ENCODE assay signal across 10 cellular contexts in the genomic region with DNA sequence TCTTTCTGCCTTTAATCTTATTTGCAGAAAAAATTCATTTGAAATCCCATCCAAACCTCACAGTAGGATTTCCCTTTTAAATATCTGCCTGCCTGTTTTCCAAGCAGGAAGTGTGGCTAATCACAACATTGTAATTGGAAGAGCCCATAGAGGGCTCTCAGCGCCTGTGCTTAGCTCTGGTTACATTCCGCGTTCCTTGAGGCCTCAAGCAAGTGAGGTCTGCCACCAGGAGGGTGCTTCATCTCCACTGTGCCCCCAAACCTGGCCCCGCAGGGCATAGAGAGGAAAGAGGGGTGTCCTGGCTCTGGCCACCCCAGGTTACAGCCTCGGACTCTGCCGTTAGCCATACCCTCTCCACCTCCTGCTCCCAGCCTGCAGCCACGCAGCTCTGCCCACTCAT.
DNase-seq lines count a peak whose midpoint lies in the region; ATAC-seq, FAIRE-seq and TF ChIP-seq lines count a peak whose summit lies in the region.
"Had no signal": no experiment of that assay in that cellular context is flagged by ENCODE, and none has a peak within 500 bp of the region (broad histone marks: within the 10 kb centered on the region; RNA-seq: fewer than 3 reads in every experiment).

No MANE protein-coding gene starts in this region.

- TF ChIP-seq CTCF in SK-N-SH (IDR thresholded peaks at IDR 0.05) (no peak), bronchial epithelial cell (IDR thresholded peaks at IDR 0.05; ENCODE audit: insufficient read depth, low read length, severe bottlenecking) (no peak), thyroid gland (IDR thresholded peaks at IDR 0.05) (peak in 3 of 6 experiments; percentile 38 to 42 (median 41))

- DNase-seq in SK-N-SH (no peak), bronchial epithelial cell (ENCODE audit: low read depth) (peak; percentile 16), islet precursor cell (peak; percentile 75), thyroid gland (peak; percentile 51 to 63)
- DNase-seq in activated T-cell treated with anti-CD3 and anti-CD28 coated beads, Interleukin-2, amount 50 U/mL, for 1 hour: no peak
- no peak for DNase-seq in activated CD4-positive, alpha-beta T cell treated with anti-CD3 and anti-CD28 coated beads, Interleukin-2, amount 50 U/mL, for 48 hours
- DNase-seq: activated B cell treated with CpG ODN at 0.5 μM for 24 hours; CD4-positive, alpha-beta T cell had no signal

- ATAC-seq in SK-N-SH treated with all-trans-retinoic acid at 6 μM for 48 hours: no peak
- no peak for ATAC-seq in GM19324 (IDR thresholded peaks at IDR 0.05; ENCODE audit: low FRiP score, unreplicated experiment)

- intact Hi-C loops in thyroid gland (cut with DNase I): no loop called here

- no peaks in the 10 kb centered on the region for H3K79me2 ChIP-seq in SK-N-SH (ENCODE audit: insufficient read depth)

- H3K9me3 ChIP-seq in SK-N-SH (no peaks in the 10 kb centered on the region), thyroid gland (no peaks in the 10 kb centered on the region)

- POLR2A ChIA-PET in SK-N-SH (lab: Yijun Ruan, JAX): no interaction called here

- H3F3A ChIP-seq in SK-N-SH (replicated peaks; ENCODE audit: insufficient read depth): no peaks in the 10 kb centered on the region

- FAIRE-seq in bronchial epithelial cell (lab: Jason Lieb, UNC): no peak

- H3K27me3 ChIP-seq in SK-N-SH (ENCODE audit: insufficient read depth) (no peaks in the 10 kb centered on the region; the same call in 1 of the 2 replicates), bronchial epithelial cell (ENCODE audit: control insufficient read depth, insufficient read depth, low read length) (peaks cover 2% of the 10 kb centered on the region), thyroid gland (no peaks in the 10 kb centered on the region)

- WGBS in SK-N-SH (ENCODE audit: low lambda C conversion rate): 82% methylated on average over 7 of the region's 7 CpGs
- 23 to 26% methylated on average over 4 to 6 of the region's 7 CpGs for WGBS in thyroid gland, 2 donors

- H3K9me2 ChIP-seq in SK-N-SH: no peaks in the 10 kb centered on the region

- TF ChIP-seq RAD21 in SK-N-SH (IDR thresholded peaks at IDR 0.05; ENCODE audit: low read length): peak; percentile 30; the same call in 1 of the 2 replicates

- no peak overlapping the region for H3K4me3 ChIP-seq in SK-N-SH (ENCODE audit: low read depth in 2 of 2, low read length in 1 of 2)
- H3K4me3 ChIP-seq in bronchial epithelial cell (ENCODE audit: low read depth, low read length): no peak overlapping the region
- H3K4me3 ChIP-seq in thyroid gland (replicated peaks in 1 of 3): no peak overlapping the region

- no peak for TF ChIP-seq POLR2A in thyroid gland (IDR thresholded peaks at IDR 0.05)

- H3K4me2 ChIP-seq in SK-N-SH: no peak overlapping the region

- TF ChIP-seq EP300 in SK-N-SH (IDR thresholded peaks at IDR 0.05; ENCODE audit: borderline replicate concordance in 1 of 2, low read depth in 1 of 2, low read length in 1 of 2): no peak

- H3K27ac ChIP-seq in SK-N-SH (ENCODE audit: low read depth in 2 of 2, low read length in 1 of 2): no peak overlapping the region
- no peak overlapping the region for H3K27ac ChIP-seq in thyroid gland

- H3K9ac ChIP-seq in SK-N-SH: no peak overlapping the region

- H3K4me1 ChIP-seq in SK-N-SH (ENCODE audit: control insufficient read depth in 1 of 2, insufficient read depth in 2 of 2, low read depth in 1 of 2, low read length in 1 of 2): peaks cover 0 to 2% of the 10 kb centered on the region in 2 experiments; a peak in 1 of 4 replicates
- peaks cover 8 to 19% of the 10 kb centered on the region in 2 donors for H3K4me1 ChIP-seq in thyroid gland

- H3K36me3 ChIP-seq in SK-N-SH (replicated peaks in 1 of 2; ENCODE audit: control insufficient read depth in 1 of 2, insufficient read depth in 2 of 2, low read length in 1 of 2): no peaks in the 10 kb centered on the region
- H3K36me3 ChIP-seq in bronchial epithelial cell (ENCODE audit: control insufficient read depth, insufficient read depth, low read length): no peaks in the 10 kb centered on the region
- H3K36me3 ChIP-seq in thyroid gland: no peaks in the 10 kb centered on the region

- no peaks in the 10 kb centered on the region for H4K20me1 ChIP-seq in SK-N-SH (ENCODE audit: insufficient read depth)

- CTCF ChIA-PET in SK-N-SH (lab: Yijun Ruan, JAX): interaction anchor here (0.8 kb wide), 2 partner anchors 9 to 10 kb away, joined by 3 read pairs; no protein-coding TSS in a partner anchor

- H2AFZ ChIP-seq in SK-N-SH (ENCODE audit: low read depth): no peak overlapping the region

TF ChIP-seq in SK-N-SH, 30 proteins besides CTCF, POLR2A, EP300 and RAD21 (continues in another document):
- TF ChIP-seq, protein P1, sequence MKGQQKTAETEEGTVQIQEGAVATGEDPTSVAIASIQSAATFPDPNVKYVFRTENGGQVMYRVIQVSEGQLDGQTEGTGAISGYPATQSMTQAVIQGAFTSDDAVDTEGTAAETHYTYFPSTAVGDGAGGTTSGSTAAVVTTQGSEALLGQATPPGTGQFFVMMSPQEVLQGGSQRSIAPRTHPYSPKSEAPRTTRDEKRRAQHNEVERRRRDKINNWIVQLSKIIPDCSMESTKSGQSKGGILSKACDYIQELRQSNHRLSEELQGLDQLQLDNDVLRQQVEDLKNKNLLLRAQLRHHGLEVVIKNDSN (IDR thresholded peaks at IDR 0.05; ENCODE audit: borderline replicate concordance, low read depth): no peak
- no peak for TF ChIP-seq GATA2 (CRISPR knock-in tag; IDR thresholded peaks at IDR 0.05)
- TF ChIP-seq TCF12 (IDR thresholded peaks at IDR 0.05): no peak
- TF ChIP-seq, protein P2, sequence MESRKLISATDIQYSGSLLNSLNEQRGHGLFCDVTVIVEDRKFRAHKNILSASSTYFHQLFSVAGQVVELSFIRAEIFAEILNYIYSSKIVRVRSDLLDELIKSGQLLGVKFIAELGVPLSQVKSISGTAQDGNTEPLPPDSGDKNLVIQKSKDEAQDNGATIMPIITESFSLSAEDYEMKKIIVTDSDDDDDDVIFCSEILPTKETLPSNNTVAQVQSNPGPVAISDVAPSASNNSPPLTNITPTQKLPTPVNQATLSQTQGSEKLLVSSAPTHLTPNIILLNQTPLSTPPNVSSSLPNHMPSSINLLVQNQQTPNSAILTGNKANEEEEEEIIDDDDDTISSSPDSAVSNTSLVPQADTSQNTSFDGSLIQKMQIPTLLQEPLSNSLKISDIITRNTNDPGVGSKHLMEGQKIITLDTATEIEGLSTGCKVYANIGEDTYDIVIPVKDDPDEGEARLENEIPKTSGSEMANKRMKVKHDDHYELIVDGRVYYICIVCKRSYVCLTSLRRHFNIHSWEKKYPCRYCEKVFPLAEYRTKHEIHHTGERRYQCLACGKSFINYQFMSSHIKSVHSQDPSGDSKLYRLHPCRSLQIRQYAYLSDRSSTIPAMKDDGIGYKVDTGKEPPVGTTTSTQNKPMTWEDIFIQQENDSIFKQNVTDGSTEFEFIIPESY (IDR thresholded peaks at IDR 0.05; ENCODE audit: borderline replicate concordance, low read depth): no peak
- TF ChIP-seq MXI1 (IDR thresholded peaks at IDR 0.05; ENCODE audit: low read depth, low read length): no peak
- TF ChIP-seq POLR2AphosphoS5 (IDR thresholded peaks at IDR 0.05; ENCODE audit: low read depth, low read length): no peak

TF ChIP-seq in SK-N-SH treated with all-trans-retinoic acid at 6 μM for 48 hours, 23 proteins besides CTCF, POLR2A, EP300 and RAD21 (continues in another document):
- TF ChIP-seq ZNF8 (CRISPR knock-in tag; IDR thresholded peaks at IDR 0.05): no peak
- TF ChIP-seq, protein P3, sequence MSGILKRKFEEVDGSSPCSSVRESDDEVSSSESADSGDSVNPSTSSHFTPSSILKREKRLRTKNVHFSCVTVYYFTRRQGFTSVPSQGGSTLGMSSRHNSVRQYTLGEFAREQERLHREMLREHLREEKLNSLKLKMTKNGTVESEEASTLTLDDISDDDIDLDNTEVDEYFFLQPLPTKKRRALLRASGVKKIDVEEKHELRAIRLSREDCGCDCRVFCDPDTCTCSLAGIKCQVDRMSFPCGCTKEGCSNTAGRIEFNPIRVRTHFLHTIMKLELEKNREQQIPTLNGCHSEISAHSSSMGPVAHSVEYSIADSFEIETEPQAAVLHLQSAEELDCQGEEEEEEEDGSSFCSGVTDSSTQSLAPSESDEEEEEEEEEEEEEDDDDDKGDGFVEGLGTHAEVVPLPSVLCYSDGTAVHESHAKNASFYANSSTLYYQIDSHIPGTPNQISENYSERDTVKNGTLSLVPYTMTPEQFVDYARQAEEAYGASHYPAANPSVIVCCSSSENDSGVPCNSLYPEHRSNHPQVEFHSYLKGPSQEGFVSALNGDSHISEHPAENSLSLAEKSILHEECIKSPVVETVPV (CRISPR knock-in tag; IDR thresholded peaks at IDR 0.05): no peak
- no peak for TF ChIP-seq SNAI2 (CRISPR knock-in tag; IDR thresholded peaks at IDR 0.05)
- TF ChIP-seq, protein P4, sequence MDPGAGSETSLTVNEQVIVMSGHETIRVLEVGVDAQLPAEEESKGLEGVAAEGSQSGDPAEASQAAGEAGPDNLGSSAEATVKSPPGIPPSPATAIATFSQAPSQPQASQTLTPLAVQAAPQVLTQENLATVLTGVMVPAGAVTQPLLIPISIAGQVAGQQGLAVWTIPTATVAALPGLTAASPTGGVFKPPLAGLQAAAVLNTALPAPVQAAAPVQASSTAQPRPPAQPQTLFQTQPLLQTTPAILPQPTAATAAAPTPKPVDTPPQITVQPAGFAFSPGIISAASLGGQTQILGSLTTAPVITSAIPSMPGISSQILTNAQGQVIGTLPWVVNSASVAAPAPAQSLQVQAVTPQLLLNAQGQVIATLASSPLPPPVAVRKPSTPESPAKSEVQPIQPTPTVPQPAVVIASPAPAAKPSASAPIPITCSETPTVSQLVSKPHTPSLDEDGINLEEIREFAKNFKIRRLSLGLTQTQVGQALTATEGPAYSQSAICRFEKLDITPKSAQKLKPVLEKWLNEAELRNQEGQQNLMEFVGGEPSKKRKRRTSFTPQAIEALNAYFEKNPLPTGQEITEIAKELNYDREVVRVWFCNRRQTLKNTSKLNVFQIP (CRISPR knock-in tag; IDR thresholded peaks at IDR 0.05; ENCODE audit: borderline replicate concordance, low read depth): no peak
- TF ChIP-seq ZFP30 (CRISPR knock-in tag; IDR thresholded peaks at IDR 0.05): no peak
- no peak for TF ChIP-seq TOX (CRISPR knock-in tag; IDR thresholded peaks at IDR 0.05; ENCODE audit: borderline replicate concordance)
- no peak for TF ChIP-seq ZFP3 (CRISPR knock-in tag; IDR thresholded peaks at IDR 0.05)
- no peak for TF ChIP-seq ZNF565 (CRISPR knock-in tag; conservative IDR thresholded peaks at IDR 0.05; ENCODE audit: low read depth)
- TF ChIP-seq OSR1 (CRISPR knock-in tag; IDR thresholded peaks at IDR 0.05): no peak

Comparison
In these comparisons a context has a peak if more than half of its experiments do, and no peak if none do; other contexts are left out.
1. DNase-seq: peak in bronchial epithelial cell (single experiment), islet precursor cell (single experiment) and thyroid gland (2 of 2); none in SK-N-SH (single experiment), activated T-cell treated with anti-CD3 and anti-CD28 coated beads, Interleukin-2, amount 50 U/mL, for 1 hour (single experiment) and activated CD4-positive, alpha-beta T cell treated with anti-CD3 and anti-CD28 coated beads, Interleukin-2, amount 50 U/mL, for 48 hours (0 of 2).